21 cellular contexts compared by ENCODE assay signal in genomic region chr6:25754508-25754907, GRCh38. TPM values are rescaled to one million over a fixed set of nuclear protein-coding genes. Genes with fewer than 3 reads are reported as not detected.
DNase-seq lines count a peak whose midpoint lies in the region; TF ChIP-seq lines count a peak whose summit lies in the region.
"Had no signal": no experiment of that assay in that cellular context is flagged by ENCODE, and none has a peak within 500 bp of the region (broad histone marks: within the 10 kb centered on the region; RNA-seq: fewer than 3 reads in every experiment).

A gene with protein sequence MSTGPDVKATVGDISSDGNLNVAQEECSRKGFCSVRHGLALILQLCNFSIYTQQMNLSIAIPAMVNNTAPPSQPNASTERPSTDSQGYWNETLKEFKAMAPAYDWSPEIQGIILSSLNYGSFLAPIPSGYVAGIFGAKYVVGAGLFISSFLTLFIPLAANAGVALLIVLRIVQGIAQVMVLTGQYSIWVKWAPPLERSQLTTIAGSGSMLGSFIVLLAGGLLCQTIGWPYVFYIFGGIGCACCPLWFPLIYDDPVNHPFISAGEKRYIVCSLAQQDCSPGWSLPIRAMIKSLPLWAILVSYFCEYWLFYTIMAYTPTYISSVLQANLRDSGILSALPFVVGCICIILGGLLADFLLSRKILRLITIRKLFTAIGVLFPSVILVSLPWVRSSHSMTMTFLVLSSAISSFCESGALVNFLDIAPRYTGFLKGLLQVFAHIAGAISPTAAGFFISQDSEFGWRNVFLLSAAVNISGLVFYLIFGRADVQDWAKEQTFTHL (plus strand): TSS chr6:25754742. CDS start chr6:25761963, 7,221 bp downstream.

- intact Hi-C loops in transverse colon (cut with DNase I; ENCODE audit: low total_unique reads), result no loop called here

- H3K27me3 ChIP-seq in mucosa of rectum (ENCODE audit: control insufficient read depth in 2 of 2, insufficient read depth in 2 of 2, low read length in 2 of 2) (no peaks in the 10 kb centered on the region), transverse colon (no peaks in the 10 kb centered on the region)
- H3K27me3 ChIP-seq: BLaER1 had no signal

- in situ Hi-C loops in transverse colon (cut with MboI; ENCODE audit: low pct_ligation_motif_present in 1 of 4, low pct_unique_long_range_greater_than_20kb in 1 of 4, low sequenced_read_pairs in 3 of 4), result no loop called here

- peak; percentile 23 for TF ChIP-seq POLR2A in transverse colon (IDR thresholded peaks at IDR 0.05)

- H3K9me3 ChIP-seq in mucosa of rectum (ENCODE audit: control insufficient read depth in 2 of 2, low read length in 2 of 2) (no peaks in the 10 kb centered on the region), transverse colon (no peaks in the 10 kb centered on the region)
- H3K9me3 ChIP-seq: BLaER1 had no signal

- no peaks in the 10 kb centered on the region for H3K36me3 ChIP-seq in mucosa of rectum (ENCODE audit: control insufficient read depth in 2 of 2, insufficient read depth in 2 of 2, low read length in 2 of 2)
- H3K36me3 ChIP-seq in transverse colon, result no peaks in the 10 kb centered on the region
- H3K36me3 ChIP-seq: BLaER1 had no signal

- peak within 1 kb of the TSS; percentile 48 to 62 for H3K9ac ChIP-seq in mucosa of rectum (ENCODE audit: low read depth in 1 of 2, low read length in 2 of 2)
- H3K9ac ChIP-seq: BLaER1 had no signal

- TF ChIP-seq CTCF in epithelial cell of proximal tubule (conservative IDR thresholded peaks at IDR 0.05; ENCODE audit: low read depth, low read length) (no peak), transverse colon (IDR thresholded peaks at IDR 0.05) (no peak)

- H3K4me1 ChIP-seq in mucosa of rectum (ENCODE audit: control insufficient read depth in 2 of 2, insufficient read depth in 2 of 2, low read length in 2 of 2), result peaks cover 20 to 44% of the 10 kb centered on the region in 2 donors
- peaks cover 6 to 59% (median 33%) of the 10 kb centered on the region in 4 donors for H3K4me1 ChIP-seq in transverse colon
- H3K4me1 ChIP-seq: BLaER1 had no signal

- DNase-seq in LoVo (ENCODE audit: low spot score) (peak; percentile 4), epithelial cell of proximal tubule (ENCODE audit: low read depth) (no peak), transverse colon (no peak), NCI-H128 (lab: John Stamatoyannopoulos, UW; ENCODE audit: unreplicated experiment) (no peak), HuH-7.5 (ENCODE audit: low spot score) (no peak)
- no peak for DNase-seq in activated T-cell treated with anti-CD3 and anti-CD28 coated beads, Interleukin-2, amount 50 U/mL, for 1 hour
- DNase-seq: CD4-positive, alpha-beta memory T cell; GF-D8; KG1; MV-4-11; NCI-H1417; NCI-H187 treated with DMSO at 0.1 percent for 48 hours; NCI-H526; PC-3; SIG-M5 had no signal

- H3K4me3 ChIP-seq in epithelial cell of proximal tubule (ENCODE audit: low read depth, low read length) (peak within 1 kb of the TSS; percentile 24), mucosa of rectum (ENCODE audit: low read length in 2 of 2) (peak within 1 kb of the TSS; percentile 76 to 79), transverse colon (peak within 1 kb of the TSS in 2 of 4 donors; percentile 26 to 42)
- H3K4me3 ChIP-seq: BLaER1, GM12878 had no signal

- peak within 1 kb of the TSS; percentile 73 to 82 for H3K27ac ChIP-seq in mucosa of rectum (ENCODE audit: low read depth in 2 of 2, low read length in 2 of 2)
- peak within 1 kb of the TSS; percentile 56 to 77 (median 64) for H3K27ac ChIP-seq in transverse colon
- H3K27ac ChIP-seq: BLaER1, RWPE1 had no signal

- TF ChIP-seq EP300 in transverse colon (IDR thresholded peaks at IDR 0.05; ENCODE audit: low read depth), result no peak

RNA-seq across cellular contexts. Expression of the gene that starts here (rescaled TPM):
- total RNA-seq in epithelial cell of proximal tubule, result not detected in 2 replicates
- 100 to 1,000 TPM in 1 of 4 donors, 10 to 100 TPM in 2, 1 to 10 TPM in 1; 6.0 to 137 (median 62.1) TPM for total RNA-seq in transverse colon
- total RNA-seq: A673; CD4-positive, alpha-beta memory T cell; GM12878; H4; PC-3 had no signal
